ENCODE assay signal across 8 cellular contexts in genomic region chr17:82003411-82004381, GRCh38. TPM values are rescaled to one million over a fixed set of nuclear protein-coding genes. Genes with fewer than 3 reads are reported as not detected.
DNase-seq lines count a peak whose midpoint lies in the region; ATAC-seq, FAIRE-seq and TF ChIP-seq lines count a peak whose summit lies in the region.
"Had no signal": no experiment of that assay in that cellular context is flagged by ENCODE, and none has a peak within 500 bp of the region (broad histone marks: within the 10 kb centered on the region; RNA-seq: fewer than 3 reads in every experiment).

No MANE protein-coding gene starts in this region.

- no peak overlapping the region for H3K9ac ChIP-seq in MM.1S (ENCODE audit: low read length)

- peak; percentile 86 for FAIRE-seq in A549 (lab: Jason Lieb, UNC)

- DNase-seq in A549 (ENCODE audit: low read depth in 1 of 2, low spot score in 1 of 2) (peak; percentile 90 to 95), PC-9 (peak; percentile 80 to 96), hepatocyte (ENCODE audit: low spot score) (peak; percentile 88), MM.1S (no peak)
- DNase-seq: right lobe of liver, T-helper 9 cell had no signal

- no peak overlapping the region for H2AFZ ChIP-seq in PC-9
- H2AFZ ChIP-seq in hepatocyte = no peak overlapping the region
- no peak overlapping the region for H2AFZ ChIP-seq in MM.1S (ENCODE audit: low read length)

- no peaks in the 10 kb centered on the region for H3K27me3 ChIP-seq in PC-9 (ENCODE audit: insufficient read depth, low read depth)
- no peaks in the 10 kb centered on the region for H3K27me3 ChIP-seq in hepatocyte
- no peaks in the 10 kb centered on the region for H3K27me3 ChIP-seq in MM.1S (replicated peaks; ENCODE audit: insufficient read depth, low read length)
- H3K27me3 ChIP-seq: right lobe of liver had no signal

- CTCF ChIA-PET in A549 (lab: Yijun Ruan, JAX) = interaction anchor here (1.0 to 33.2 kb wide), 15 partner anchors 7 to 134 kb away, joined by 3 to 794 read pairs (median 6); partner anchors contain the start of genes CENPX, LRRC45 and NOTUM
- CTCF ChIA-PET in PC-9 (lab: Charles Lee) = interaction anchor here (0.8 to 1.2 kb wide), 2 partner anchors 13 to 44 kb away, joined by 3 to 7 read pairs; partner anchors contain the start of gene NOTUM

- no peak for TF ChIP-seq POLR2A in A549 (IDR thresholded peaks at IDR 0.05; ENCODE audit: low read length)

- H3K36me3 ChIP-seq in PC-9 (ENCODE audit: low read depth) = no peaks in the 10 kb centered on the region
- no peaks in the 10 kb centered on the region for H3K36me3 ChIP-seq in hepatocyte (replicated peaks; ENCODE audit: insufficient read depth, low read depth)
- no peaks in the 10 kb centered on the region for H3K36me3 ChIP-seq in MM.1S (replicated peaks; ENCODE audit: insufficient read depth, low read length)
- H3K36me3 ChIP-seq: right lobe of liver had no signal

- 35% methylated on average over 43 of the region's 53 CpGs for WGBS in A549 (ENCODE audit: missing lambda C conversion rate)
- WGBS in hepatocyte (ENCODE audit: low lambda C conversion rate, missing lambda C conversion rate) = 63% methylated on average over 50 of the region's 53 CpGs

- H3K9me2 ChIP-seq in PC-9 (ENCODE audit: insufficient read depth) (no peaks in the 10 kb centered on the region), hepatocyte (replicated peaks; ENCODE audit: insufficient read depth) (no peaks in the 10 kb centered on the region), MM.1S (replicated peaks; ENCODE audit: insufficient read depth, low read length) (no peaks in the 10 kb centered on the region)

- BruUV-seq in PC-9 (replicated peaks; lab: Mats Ljungman, UMichigan) = no TSS peak

- H3K79me2 ChIP-seq in PC-9 (ENCODE audit: low read depth) = no peaks in the 10 kb centered on the region
- H3K79me2 ChIP-seq in hepatocyte = peaks cover 7% of the 10 kb centered on the region
- H3K79me2 ChIP-seq in MM.1S (ENCODE audit: low read length) = no peaks in the 10 kb centered on the region

- H3K4me2 ChIP-seq in A549 = peak overlapping the region; percentile 61
- peak overlapping the region; percentile 62 for H3K4me2 ChIP-seq in PC-9
- peak overlapping the region; percentile 43 for H3K4me2 ChIP-seq in hepatocyte
- no peak overlapping the region for H3K4me2 ChIP-seq in MM.1S (ENCODE audit: low read depth, low read length)

- ATAC-seq in A549 (peak; percentile 85 to 91), HG03460 (IDR thresholded peaks at IDR 0.05; ENCODE audit: unreplicated experiment) (no peak), HG02571 (IDR thresholded peaks at IDR 0.05; ENCODE audit: unreplicated experiment) (no peak)

- H3K4me3 ChIP-seq in A549 (no peak overlapping the region), PC-9 (no peak overlapping the region), hepatocyte (no peak overlapping the region), MM.1S (ENCODE audit: low read length) (no peak overlapping the region)
- H3K4me3 ChIP-seq: right lobe of liver had no signal

- POLR2A ChIA-PET in A549 (lab: Yijun Ruan, JAX) (interaction anchor here (0.5 to 1.8 kb wide), 7 partner anchors 9 to 44 kb away, joined by 3 to 9 read pairs (median 3); partner anchors contain the start of genes CENPX, DCXR and LRRC45), PC-9 (lab: Charles Lee; ENCODE audit: unreplicated experiment) (interaction anchor here (0.6 to 0.9 kb wide), 2 partner anchors 9 to 19 kb away, joined by 3 to 5 read pairs; partner anchors contain the start of genes CENPX and LRRC45)

- H3K27ac ChIP-seq in A549 (peak overlapping the region; percentile 81 to 93), PC-9 (peak overlapping the region; percentile 31; the same call in 1 of the 2 replicates), hepatocyte (peak overlapping the region; percentile 68), MM.1S (ENCODE audit: low read length) (no peak overlapping the region)
- H3K27ac ChIP-seq: right lobe of liver had no signal

- H3K9me3 ChIP-seq in A549 = no peaks in the 10 kb centered on the region
- no peaks in the 10 kb centered on the region for H3K9me3 ChIP-seq in PC-9 (ENCODE audit: insufficient read depth, low read depth)
- no peaks in the 10 kb centered on the region for H3K9me3 ChIP-seq in hepatocyte (ENCODE audit: low read depth)
- H3K9me3 ChIP-seq in MM.1S (replicated peaks; ENCODE audit: insufficient read depth, low read length) = no peaks in the 10 kb centered on the region
- H3K9me3 ChIP-seq: right lobe of liver had no signal

- TF ChIP-seq CTCF in A549 (IDR thresholded peaks at IDR 0.05) (no peak), PC-9 (conservative IDR thresholded peaks at IDR 0.05) (no peak), hepatocyte (IDR thresholded peaks at IDR 0.05; ENCODE audit: poor library complexity) (no peak), MM.1S (IDR thresholded peaks at IDR 0.05; ENCODE audit: low read length) (no peak)

- H3F3A ChIP-seq in PC-9 (ENCODE audit: insufficient read depth, low read depth) = peaks cover 10% of the 10 kb centered on the region; the same call in 1 of the 2 replicates
- no peaks in the 10 kb centered on the region for H3F3A ChIP-seq in MM.1S (ENCODE audit: insufficient read depth, low read length)

- no peaks in the 10 kb centered on the region for H4K20me1 ChIP-seq in PC-9 (ENCODE audit: insufficient read depth)
- H4K20me1 ChIP-seq in hepatocyte (ENCODE audit: insufficient read depth, poor library complexity, severe bottlenecking) = no peaks in the 10 kb centered on the region
- H4K20me1 ChIP-seq in MM.1S (ENCODE audit: insufficient read depth, low read length) = no peaks in the 10 kb centered on the region

- peak in 1 of 2 experiments; percentile 39; a peak in 2 of 5 replicates for TF ChIP-seq RAD21 in A549 (conservative IDR thresholded peaks at IDR 0.05 in 1 of 2, IDR thresholded peaks at IDR 0.05 in 1 of 2)

- H3K4me1 ChIP-seq in A549 (peaks cover 64% of the 10 kb centered on the region), PC-9 (replicated peaks; ENCODE audit: insufficient read depth) (peaks cover 22% of the 10 kb centered on the region), hepatocyte (ENCODE audit: insufficient read depth) (peaks cover 28% of the 10 kb centered on the region), MM.1S (ENCODE audit: low read length) (no peaks in the 10 kb centered on the region)

- intact Hi-C loops in PC-9 (cut with micrococcal nuclease; ENCODE audit: unreplicated experiment) = loop anchor here (1.0 to 5.0 kb wide), 2 partner anchors 23 to 36 kb away; no protein-coding TSS in a partner anchor

- 0 out of 5 replicates have a peak, but pooled peaks of 1 of the 2 experiments have one; percentile 38 for TF ChIP-seq EP300 in A549 (IDR thresholded peaks at IDR 0.05)

TF ChIP-seq in A549, 52 proteins besides CTCF, POLR2A, EP300 and RAD21 (continues in another document):
- TF ChIP-seq, protein P1, sequence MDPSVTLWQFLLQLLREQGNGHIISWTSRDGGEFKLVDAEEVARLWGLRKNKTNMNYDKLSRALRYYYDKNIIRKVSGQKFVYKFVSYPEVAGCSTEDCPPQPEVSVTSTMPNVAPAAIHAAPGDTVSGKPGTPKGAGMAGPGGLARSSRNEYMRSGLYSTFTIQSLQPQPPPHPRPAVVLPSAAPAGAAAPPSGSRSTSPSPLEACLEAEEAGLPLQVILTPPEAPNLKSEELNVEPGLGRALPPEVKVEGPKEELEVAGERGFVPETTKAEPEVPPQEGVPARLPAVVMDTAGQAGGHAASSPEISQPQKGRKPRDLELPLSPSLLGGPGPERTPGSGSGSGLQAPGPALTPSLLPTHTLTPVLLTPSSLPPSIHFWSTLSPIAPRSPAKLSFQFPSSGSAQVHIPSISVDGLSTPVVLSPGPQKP (IDR thresholded peaks at IDR 0.05; ENCODE audit: low read depth, low read length) = no peak
- no peak; the same call in 2 of the 3 replicates for TF ChIP-seq SMC3 (IDR thresholded peaks at IDR 0.05)

RNA-seq across cellular contexts. Expression of gene CENPX, which starts 19.0 kb away (rescaled TPM):
- 79.4 and 80.5 TPM in 2 replicates for polyA plus RNA-seq in A549 (2011; rRNA removed)
- polyA plus RNA-seq in A549 (2012; cell fraction: cytosol; rRNA removed) = 316 and 327 TPM in 2 replicates
- 248 and 268 TPM in 2 replicates for polyA plus RNA-seq in A549 (2012; cell fraction: nucleus; rRNA removed)
- 208 to 231 TPM (median 222 TPM) in 3 replicates for polyA plus RNA-seq in A549 (2017; fragmentation: RNase III; extraction: RNeasy Plus Mini Kit Qiagen cat#74134 plus additional on column Dnase treatment)
- polyA minus RNA-seq in A549 (2011; rRNA and poly(A)+ RNA removed) = 24.3 and 28.4 TPM in 2 replicates
- 115 and 132 TPM in 2 replicates for total RNA-seq in PC-9 (2021)
- 58.2 and 64.5 TPM in 2 replicates for total RNA-seq in hepatocyte
- polyA plus RNA-seq in hepatocyte = 83.2 and 84.3 TPM in 2 replicates

RNA-seq across cellular contexts. Expression of gene LRRC45, which starts 19.4 kb away (rescaled TPM):
- 6.0 and 6.4 TPM in 2 replicates for polyA plus RNA-seq in A549 (2011; rRNA removed)
- polyA plus RNA-seq in A549 (2012; cell fraction: cytosol; rRNA removed) = 24.4 and 25.8 TPM in 2 replicates
- polyA plus RNA-seq in A549 (2012; cell fraction: nucleus; rRNA removed) = 100 and 111 TPM in 2 replicates
- polyA plus RNA-seq in A549 (2017; fragmentation: RNase III; extraction: RNeasy Plus Mini Kit Qiagen cat#74134 plus additional on column Dnase treatment) = 19.1 to 24.5 TPM (median 21.6 TPM) in 3 replicates
- 4.9 and 7.3 TPM in 2 replicates for polyA minus RNA-seq in A549 (2011; rRNA and poly(A)+ RNA removed)
- total RNA-seq in PC-9 (2021) = 41.5 and 42.6 TPM in 2 replicates
- 12.8 and 15.5 TPM in 2 replicates for total RNA-seq in hepatocyte
- 14.7 and 17.2 TPM in 2 replicates for polyA plus RNA-seq in hepatocyte

RNA-seq across cellular contexts. Expression of gene ASPSCR1, which starts 26.3 kb away (rescaled TPM):
- 10.3 and 12.3 TPM in 2 replicates for polyA plus RNA-seq in A549 (2011; rRNA removed)
- 32.0 and 44.5 TPM in 2 replicates for polyA plus RNA-seq in A549 (2012; cell fraction: cytosol; rRNA removed)
- polyA plus RNA-seq in A549 (2012; cell fraction: nucleus; rRNA removed) = 105 and 122 TPM in 2 replicates
- 24.5 to 29.4 TPM (median 25.7 TPM) in 3 replicates for polyA plus RNA-seq in A549 (2017; fragmentation: RNase III; extraction: RNeasy Plus Mini Kit Qiagen cat#74134 plus additional on column Dnase treatment)
- polyA minus RNA-seq in A549 (2011; rRNA and poly(A)+ RNA removed) = 16.2 and 22.6 TPM in 2 replicates
- total RNA-seq in PC-9 (2021) = 54.9 and 80.0 TPM in 2 replicates
- total RNA-seq in hepatocyte = 27.5 and 28.4 TPM in 2 replicates
- polyA plus RNA-seq in hepatocyte = 45.9 and 56.8 TPM in 2 replicates

RNA-seq across cellular contexts. Expression of gene RAC3, which starts 27.8 kb away (rescaled TPM):
- polyA plus RNA-seq in A549 (2011; rRNA removed) (9.9 and 11.9 TPM in 2 replicates), A549 (2017; fragmentation: RNase III; extraction: RNeasy Plus Mini Kit Qiagen cat#74134 plus additional on column Dnase treatment) (19.9 to 21.0 TPM (median 20.4 TPM) in 3 replicates), hepatocyte (5.2 and 5.5 TPM in 2 replicates)
- polyA plus RNA-seq in A549 (2012; cell fraction: cytosol; rRNA removed) = 53.3 and 57.6 TPM in 2 replicates
- 101 and 106 TPM in 2 replicates for polyA plus RNA-seq in A549 (2012; cell fraction: nucleus; rRNA removed)
- 8.4 and 9.7 TPM in 2 replicates for polyA minus RNA-seq in A549 (2011; rRNA and poly(A)+ RNA removed)
- total RNA-seq in PC-9 (2021) (32.3 and 41.6 TPM in 2 replicates), hepatocyte (11.8 and 13.7 TPM in 2 replicates)

RNA-seq across cellular contexts. Expression of gene DCXR, which starts 33.8 kb away (rescaled TPM):
- polyA plus RNA-seq in A549 (2011; rRNA removed) (39.3 and 48.3 TPM in 2 replicates), A549 (2017; fragmentation: RNase III; extraction: RNeasy Plus Mini Kit Qiagen cat#74134 plus additional on column Dnase treatment) (62.0 to 70.7 TPM (median 69.6 TPM) in 3 replicates), hepatocyte (185 and 207 TPM in 2 replicates)
- 188 and 204 TPM in 2 replicates for polyA plus RNA-seq in A549 (2012; cell fraction: cytosol; rRNA removed)
- 208 and 243 TPM in 2 replicates for polyA plus RNA-seq in A549 (2012; cell fraction: nucleus; rRNA removed)
- 46.9 and 54.2 TPM in 2 replicates for polyA minus RNA-seq in A549 (2011; rRNA and poly(A)+ RNA removed)
- total RNA-seq in PC-9 (2021) (120 and 129 TPM in 2 replicates), hepatocyte (118 and 125 TPM in 2 replicates)

Comparison
In these comparisons a context has a peak if more than half of its experiments do, and no peak if none do; other contexts are left out.
1. ATAC-seq: peak in A549 (2 of 2); none in HG03460 (single experiment) and HG02571 (single experiment).